In the genomic region with DNA sequence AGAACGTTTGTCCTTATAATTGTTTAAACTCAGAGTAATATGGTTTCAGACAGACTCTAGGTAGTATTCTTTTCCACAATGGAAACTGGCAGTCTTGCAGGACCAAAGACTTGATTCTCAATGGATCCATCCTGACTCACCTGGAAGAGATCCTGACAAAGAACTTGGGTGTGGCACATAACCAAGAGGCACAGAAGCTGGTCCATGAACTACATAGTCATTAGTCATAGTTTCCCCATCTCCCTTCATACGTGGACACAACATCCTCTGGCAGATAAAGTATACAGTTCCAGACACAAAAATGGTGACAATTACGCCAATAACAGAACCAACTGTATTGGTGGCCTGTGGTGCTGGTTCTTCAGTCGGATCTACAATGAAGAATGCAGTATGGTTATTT, we compare ENCODE assay signal across 22 cellular contexts. TPM values are rescaled to one million over a fixed set of nuclear protein-coding genes. Genes with fewer than 3 reads are reported as not detected.
DNase-seq lines count a peak whose midpoint lies in the region; FAIRE-seq and TF ChIP-seq lines count a peak whose summit lies in the region.
"Had no signal": no experiment of that assay in that cellular context is flagged by ENCODE, and none has a peak within 500 bp of the region (broad histone marks: within the 10 kb centered on the region; RNA-seq: fewer than 3 reads in every experiment).

No MANE protein-coding gene starts in this region.

- no peaks in the 10 kb centered on the region for H3K9me2 ChIP-seq in GM23248 (ENCODE audit: insufficient read depth)

- H3K9ac ChIP-seq in GM23248, result no peak overlapping the region

- H3K4me2 ChIP-seq in GM23248 (ENCODE audit: unreplicated experiment), result no peak overlapping the region

- POLR2A ChIA-PET in RWPE1 (lab: Yijun Ruan, JAX; ENCODE audit: low non-redundant PET), result no interaction called here

- H2AFZ ChIP-seq in GM23248, result no peak overlapping the region

- no peaks in the 10 kb centered on the region for H3F3A ChIP-seq in GM23248 (ENCODE audit: insufficient read depth)

- H3K4me1 Mint-ChIP-seq in activated CD4-positive, alpha-beta T cell treated with anti-CD3 and anti-CD28 coated beads, Interleukin-2, amount 10 ng/mL, durations not matched to agents 24 days and 14 days, result no peaks in the 10 kb centered on the region
- H3K4me1 Mint-ChIP-seq: CD8-positive, alpha-beta memory T cell had no signal

- no peak overlapping the region for H3K27ac ChIP-seq in GM23248
- H3K27ac ChIP-seq in RWPE1, result no peak overlapping the region
- H3K27ac ChIP-seq: C4-2B, SK-N-MC had no signal

- peaks cover 2% of the 10 kb centered on the region for H3K36me3 Mint-ChIP-seq in activated CD4-positive, alpha-beta T cell treated with anti-CD3 and anti-CD28 coated beads, Interleukin-2, amount 10 ng/mL, durations not matched to agents 24 days and 14 days (ENCODE audit: low read depth)
- H3K36me3 Mint-ChIP-seq: CD8-positive, alpha-beta memory T cell had no signal

- no peaks in the 10 kb centered on the region for H3K9me3 ChIP-seq in GM23248 (ENCODE audit: low read depth)
- no peaks in the 10 kb centered on the region for H3K9me3 ChIP-seq in MG63

- no peak overlapping the region for H3K4me3 ChIP-seq in GM23248
- no peak overlapping the region for H3K4me3 ChIP-seq in epithelial cell of esophagus (ENCODE audit: low read length)
- H3K4me3 ChIP-seq in MG63, result no peak overlapping the region
- H3K4me3 ChIP-seq: SK-N-MC had no signal

- no peaks in the 10 kb centered on the region for H3K79me2 ChIP-seq in GM23248 (ENCODE audit: insufficient read depth)

- peaks cover 19% of the 10 kb centered on the region for H3K36me3 ChIP-seq in GM23248 (ENCODE audit: low read depth)
- peaks cover 41% of the 10 kb centered on the region for H3K36me3 ChIP-seq in MG63

- DNase-seq in GM23248 (peak; percentile 8), RWPE1 (ENCODE audit: low spot score) (peak; percentile 58), epithelial cell of esophagus (ENCODE audit: low read depth) (peak; percentile 90), kidney tubule cell (ENCODE audit: low spot score) (peak; percentile 43), MG63 (no peak), D721Med (ENCODE audit: insufficient read length, low spot score) (no peak)
- DNase-seq in activated CD4-positive, alpha-beta T cell treated with anti-CD3 and anti-CD28 coated beads, Interleukin-2, amount 10 ng/mL, durations not matched to agents 24 days and 14 days, result no peak
- DNase-seq: Calu3; CD8-positive, alpha-beta memory T cell; GDM1; H7; Kasumi-1; NCI-H1092; NCI-H1436; NCI-H2029; NCI-H2227 treated with DMSO at 0.1 percent for 48 hours; NCI-H510A; SHP77 treated with DMSO at 0.1 percent for 48 hours had no signal

- no peaks in the 10 kb centered on the region for H3K9me3 Mint-ChIP-seq in activated CD4-positive, alpha-beta T cell treated with anti-CD3 and anti-CD28 coated beads, Interleukin-2, amount 10 ng/mL, durations not matched to agents 24 days and 14 days
- H3K9me3 Mint-ChIP-seq: CD8-positive, alpha-beta memory T cell had no signal

- TF ChIP-seq CTCF in RWPE1 (conservative IDR thresholded peaks at IDR 0.05; ENCODE audit: low read depth) (no peak), epithelial cell of esophagus (IDR thresholded peaks at IDR 0.05; ENCODE audit: insufficient read depth, low read depth, low read length, missing control alignments) (no peak), D721Med (IDR thresholded peaks at IDR 0.05; ENCODE audit: insufficient read depth, missing control alignments) (no peak)

- no peak overlapping the region for H3K27ac Mint-ChIP-seq in activated CD4-positive, alpha-beta T cell treated with anti-CD3 and anti-CD28 coated beads, Interleukin-2, amount 10 ng/mL, durations not matched to agents 24 days and 14 days
- H3K27ac Mint-ChIP-seq: CD8-positive, alpha-beta memory T cell had no signal

- no peak for FAIRE-seq in D721Med (lab: Jason Lieb, UNC)
- FAIRE-seq: A204.1 had no signal

- H3K27me3 ChIP-seq in GM23248 (replicated peaks; ENCODE audit: insufficient read depth) (no peaks in the 10 kb centered on the region), MG63 (no peaks in the 10 kb centered on the region)

- WGBS in GM23248 (ENCODE audit: low coverage in 1 of 2, low lambda C conversion rate in 2 of 2, missing lambda C conversion rate in 2 of 2), 2 experiments, result 85 to 86% methylated on average over 4 of the region's 4 CpGs

- no peaks in the 10 kb centered on the region for H4K20me1 ChIP-seq in GM23248 (ENCODE audit: insufficient read depth)

- in situ Hi-C loops in GM23248 (cut with MboI), result no loop called here

- no peaks in the 10 kb centered on the region for H3K4me1 ChIP-seq in GM23248 (ENCODE audit: insufficient read depth)

- CTCF ChIA-PET in RWPE1 (lab: Yijun Ruan, JAX), result interaction anchor here (0.8 kb wide), 1 partner anchor 201 kb away, joined by 3 read pairs; no protein-coding TSS in a partner anchor

- no peak overlapping the region for H3K4me3 Mint-ChIP-seq in activated CD4-positive, alpha-beta T cell treated with anti-CD3 and anti-CD28 coated beads, Interleukin-2, amount 10 ng/mL, durations not matched to agents 24 days and 14 days
- H3K4me3 Mint-ChIP-seq: CD8-positive, alpha-beta memory T cell had no signal

- intact Hi-C loops in activated CD4-positive, alpha-beta T cell treated with anti-CD3 and anti-CD28 coated beads, Interleukin-2, amount 10 ng/mL, durations not matched to agents 24 days and 14 days (cut with micrococcal nuclease), result no loop called here

- H3K27me3 Mint-ChIP-seq in activated CD4-positive, alpha-beta T cell treated with anti-CD3 and anti-CD28 coated beads, Interleukin-2, amount 10 ng/mL, durations not matched to agents 24 days and 14 days, result no peaks in the 10 kb centered on the region

RNA-seq across cellular contexts. Expression of a gene that starts 55.8 kb away (rescaled TPM):
- not detected in 2 replicates for total RNA-seq in GM23248 (2014; rRNA removed; shearing (Covaris generic))
- polyA plus RNA-seq in GM23248 (2016; fragmentation: Nextera tagmentation; extraction: Ambion mirVana), result not detected in 2 replicates
- total RNA-seq in MG63 (2014; rRNA removed; shearing (Covaris generic); ENCODE audit: low replicate concordance), result not detected in 2 replicates
- total RNA-seq in activated CD4-positive, alpha-beta T cell treated with anti-CD3 and anti-CD28 coated beads, Interleukin-2, amount 10 ng/mL, durations not matched to agents 24 days and 14 days, result 13.0 and 14.2 TPM in 2 replicates
- total RNA-seq: Daoy had no signal
- polyA plus RNA-seq: CD8-positive, alpha-beta memory T cell had no signal

Comparison
In these comparisons a context has a peak if more than half of its experiments do, and no peak if none do; other contexts are left out.
1. DNase-seq: peak in GM23248 (single experiment), RWPE1 (single experiment), epithelial cell of esophagus (single experiment) and kidney tubule cell (single experiment); none in MG63 (single experiment), D721Med (single experiment) and activated CD4-positive, alpha-beta T cell treated with anti-CD3 and anti-CD28 coated beads, Interleukin-2, amount 10 ng/mL, durations not matched to agents 24 days and 14 days (single experiment).
2. RNA of a gene that starts 55.8 kb away (total RNA-seq): 13.0 to 14.2 TPM in activated CD4-positive, alpha-beta T cell treated with anti-CD3 and anti-CD28 coated beads, Interleukin-2, amount 10 ng/mL, durations not matched to agents 24 days and 14 days; not detected in GM23248 and not detected in MG63; every median in the first group is over 10 times any median in the second.